ENCODE assay signal across 8 cellular contexts in the genomic region with DNA sequence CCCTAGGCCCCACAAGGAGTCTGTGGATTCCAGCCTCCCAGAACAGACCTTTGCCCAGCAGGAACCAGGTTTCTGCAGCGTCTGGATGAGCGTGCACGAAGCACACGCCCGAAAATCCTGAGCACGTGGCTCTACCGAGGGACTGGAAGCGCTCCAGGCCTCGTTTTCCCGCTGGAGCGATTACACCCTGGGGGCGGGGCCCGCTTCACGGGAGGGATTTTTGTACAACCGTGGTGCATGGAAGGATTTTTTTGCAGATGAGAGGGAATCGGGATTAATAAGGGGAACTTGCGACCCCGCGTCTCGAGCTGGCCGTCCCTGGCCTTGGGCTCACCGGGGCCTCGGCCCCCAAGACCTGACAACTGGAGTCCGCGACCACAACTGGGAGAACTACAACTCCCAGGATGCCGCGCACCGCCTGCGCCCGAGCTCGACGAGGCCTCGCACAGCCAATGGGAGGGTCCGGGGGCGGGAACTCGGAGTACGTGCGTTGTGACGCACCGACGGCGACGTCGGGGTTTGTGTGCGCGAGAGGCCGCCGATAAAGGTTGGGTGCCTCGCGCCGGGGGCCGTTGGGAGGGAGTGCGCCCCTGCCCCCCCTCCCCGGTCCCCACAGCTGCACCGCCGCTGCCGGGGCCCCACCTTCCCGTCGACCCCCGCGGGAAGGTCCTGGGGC. TPM values are rescaled to one million over a fixed set of nuclear protein-coding genes. Genes with fewer than 3 reads are reported as not detected.
A peak's percentile ranks its signal among the peaks of the same experiment; 100 is the strongest.
DNase-seq lines count a peak whose midpoint lies in the region; ATAC-seq and TF ChIP-seq lines count a peak whose summit lies in the region.

A gene (plus strand): TSS at position 518 of the 676 bp plus-strand sequence. CDS start 3,294 bp downstream, outside the sequence.

- H3K4me3 ChIP-seq in Jurkat, Clone E6-1 (ENCODE audit: low read length), result peak within 1 kb of the TSS; percentile 85
- H3K4me3 ChIP-seq in PC-3 (ENCODE audit: low read length) (peak within 1 kb of the TSS; percentile 76), esophagus muscularis mucosa (peak within 1 kb of the TSS; percentile 67 to 90 (median 67)), muscle layer of duodenum (ENCODE audit: low read depth in 1 of 2, low read length in 2 of 2) (peak within 1 kb of the TSS; percentile 75 to 87)

- no peak for TF ChIP-seq EP300 in esophagus muscularis mucosa (IDR thresholded peaks at IDR 0.05)

- H3K4me3 Mint-ChIP-seq in activated T-cell treated with anti-CD3 and anti-CD28 coated beads, Interleukin-2, amount 50 U/mL, for 4 hours, result peak within 1 kb of the TSS; percentile 85

- no peaks in the 10 kb centered on the region for H3K9me3 Mint-ChIP-seq in activated T-cell treated with anti-CD3 and anti-CD28 coated beads, Interleukin-2, amount 50 U/mL, for 4 hours

- H4K20me1 ChIP-seq in PC-3 (ENCODE audit: low read length), result no peaks in the 10 kb centered on the region

- H3K4me1 ChIP-seq in PC-3 (ENCODE audit: insufficient read depth, low read length) (peaks cover 18% of the 10 kb centered on the region), esophagus muscularis mucosa (peaks cover 22 to 28% (median 24%) of the 10 kb centered on the region in 4 donors), muscle layer of duodenum (ENCODE audit: control insufficient read depth in 1 of 2, insufficient read depth in 2 of 2, low read length in 2 of 2) (peaks cover 9 to 16% of the 10 kb centered on the region in 2 donors)

- H3K27ac ChIP-seq in PC-3 (ENCODE audit: low read length), result peak within 1 kb of the TSS; percentile 55
- H3K27ac ChIP-seq in esophagus muscularis mucosa (replicated peaks in 1 of 4), result peak within 1 kb of the TSS; percentile 95 to 96 (median 96)
- peak within 1 kb of the TSS; percentile 87 for H3K27ac ChIP-seq in muscle layer of duodenum (ENCODE audit: low read length)

- intact Hi-C loops in PC-3 (cut with micrococcal nuclease), result no loop called here
- intact Hi-C loops in esophagus muscularis mucosa (cut with DNase I), result no loop called here

- DNase-seq in DMS153 (lab: John Stamatoyannopoulos, UW) (peak; percentile 96), PC-3 (peak; percentile 99), esophagus muscularis mucosa (ENCODE audit: extremely low spot score) (peak; percentile 99)
- DNase-seq in Jurkat, Clone E6-1 (ENCODE audit: low read depth, low spot score), result peak; percentile 97
- DNase-seq in activated T-cell treated with anti-CD3 and anti-CD28 coated beads, Interleukin-2, amount 50 U/mL, for 4 hours, result peak; percentile 97
- peak; percentile 95 for DNase-seq in stimulated activated CD8-positive, alpha-beta memory T cell treated with anti-CD3 and anti-CD28 coated beads, Interleukin-7, amount 100 ng/mL, for 24 hours (ENCODE audit: low read depth)

- peak within 1 kb of the TSS; percentile 92 for H3K4me2 ChIP-seq in PC-3 (ENCODE audit: low read length)

- TF ChIP-seq CTCF in PC-3 (conservative IDR thresholded peaks at IDR 0.05; ENCODE audit: low read depth, low read length) (no peak), esophagus muscularis mucosa (IDR thresholded peaks at IDR 0.05) (no peak)

- peaks cover 25% of the 10 kb centered on the region for H3K79me2 ChIP-seq in PC-3 (ENCODE audit: low read length)

- H3K9me2 ChIP-seq in PC-3 (replicated peaks; ENCODE audit: low read length), result no peaks in the 10 kb centered on the region

- POLR2A ChIA-PET in PC-3 (lab: Charles Lee; ENCODE audit: unreplicated experiment), result interaction anchor here (0.5 to 1.0 kb wide), 11 partner anchors 15 to 310 kb away, joined by 3 to 12 read pairs (median 3); a partner anchor contains a TSS

- H3F3A ChIP-seq in PC-3 (ENCODE audit: low read length, unreplicated experiment), result no peaks in the 10 kb centered on the region

- peaks cover 2% of the 10 kb centered on the region for H3K36me3 Mint-ChIP-seq in activated T-cell treated with anti-CD3 and anti-CD28 coated beads, Interleukin-2, amount 50 U/mL, for 4 hours (ENCODE audit: insufficient read depth)

- H3K9ac ChIP-seq in PC-3 (ENCODE audit: low read length), result peak within 1 kb of the TSS; percentile 82

- H3K4me1 Mint-ChIP-seq in activated T-cell treated with anti-CD3 and anti-CD28 coated beads, Interleukin-2, amount 50 U/mL, for 4 hours (ENCODE audit: low read depth), result peaks cover 32% of the 10 kb centered on the region

- H3K36me3 ChIP-seq in PC-3 (ENCODE audit: low read depth, low read length), result no peaks in the 10 kb centered on the region
- peaks cover 0 to 6% (median 4%) of the 10 kb centered on the region in 4 donors for H3K36me3 ChIP-seq in esophagus muscularis mucosa
- peaks cover 0 to 6% of the 10 kb centered on the region in 2 donors for H3K36me3 ChIP-seq in muscle layer of duodenum (ENCODE audit: control insufficient read depth in 1 of 2, insufficient read depth in 2 of 2, low read length in 2 of 2)

- H2AFZ ChIP-seq in PC-3 (ENCODE audit: low read length), result peak within 1 kb of the TSS; percentile 99

- 2% methylated on average over 22 of the region's 61 CpGs for WGBS in esophagus muscularis mucosa

- CTCF ChIA-PET in PC-3 (lab: Charles Lee), result interaction anchor here (0.5 to 1.4 kb wide), 6 partner anchors 9 to 156 kb away, joined by 3 to 16 read pairs (median 5); a partner anchor contains a TSS

- no peaks in the 10 kb centered on the region for H3K27me3 Mint-ChIP-seq in activated T-cell treated with anti-CD3 and anti-CD28 coated beads, Interleukin-2, amount 50 U/mL, for 4 hours (ENCODE audit: low read depth)

- H3K27me3 ChIP-seq in PC-3 (ENCODE audit: low read length), result no peaks in the 10 kb centered on the region
- no peaks in the 10 kb centered on the region for H3K27me3 ChIP-seq in esophagus muscularis mucosa
- no peaks in the 10 kb centered on the region for H3K27me3 ChIP-seq in muscle layer of duodenum (ENCODE audit: low read depth, low read length)

- ATAC-seq in GM21717 (IDR thresholded peaks at IDR 0.05; ENCODE audit: unreplicated experiment) (peak; percentile 67), PC-3 (peak; percentile 95)
- ATAC-seq in activated T-cell treated with anti-CD3 and anti-CD28 coated beads, Interleukin-2, amount 50 U/mL, for 4 hours, result peak; percentile 95 to 97

- no TSS peak for BruUV-seq in PC-3 (replicated peaks; lab: Mats Ljungman, UMichigan)

- no peaks in the 10 kb centered on the region for H3K9me3 ChIP-seq in PC-3 (ENCODE audit: low read length)
- no peaks in the 10 kb centered on the region for H3K9me3 ChIP-seq in esophagus muscularis mucosa
- no peaks in the 10 kb centered on the region for H3K9me3 ChIP-seq in muscle layer of duodenum (ENCODE audit: control insufficient read depth in 1 of 2, low read length in 2 of 2)

- peak; percentile 79 for TF ChIP-seq POLR2A in esophagus muscularis mucosa (IDR thresholded peaks at IDR 0.05; ENCODE audit: low read depth)

RNA-seq across cellular contexts. Expression of the gene that starts here (rescaled TPM):
- 3.3 TPM for polyA plus RNA-seq in Jurkat, Clone E6-1 (2012; ENCODE audit: insufficient read depth, insufficient read length)
- 11.8 and 24.2 TPM in 2 replicates for total RNA-seq in PC-3 (2014; rRNA removed)
- 10 to 100 TPM; 11.0 to 12.6 (median 12.1) TPM for total RNA-seq in activated T-cell treated with anti-CD3 and anti-CD28 coated beads, Interleukin-2, amount 50 U/mL, for 4 hours
- total RNA-seq in esophagus muscularis mucosa, result 10 to 100 TPM in 3 of 4 donors, 1 to 10 TPM in 1; 5.1 to 16.6 (median 11.9) TPM

Comparison
In these comparisons a context has a peak if more than half of its experiments do, and no peak if none do; other contexts are left out.
1. Peak in every context shown above with its lines: DNase-seq, ATAC-seq, H3K4me3 ChIP-seq and H3K27ac ChIP-seq.